23 cellular contexts compared by ENCODE assay signal in the genomic region with DNA sequence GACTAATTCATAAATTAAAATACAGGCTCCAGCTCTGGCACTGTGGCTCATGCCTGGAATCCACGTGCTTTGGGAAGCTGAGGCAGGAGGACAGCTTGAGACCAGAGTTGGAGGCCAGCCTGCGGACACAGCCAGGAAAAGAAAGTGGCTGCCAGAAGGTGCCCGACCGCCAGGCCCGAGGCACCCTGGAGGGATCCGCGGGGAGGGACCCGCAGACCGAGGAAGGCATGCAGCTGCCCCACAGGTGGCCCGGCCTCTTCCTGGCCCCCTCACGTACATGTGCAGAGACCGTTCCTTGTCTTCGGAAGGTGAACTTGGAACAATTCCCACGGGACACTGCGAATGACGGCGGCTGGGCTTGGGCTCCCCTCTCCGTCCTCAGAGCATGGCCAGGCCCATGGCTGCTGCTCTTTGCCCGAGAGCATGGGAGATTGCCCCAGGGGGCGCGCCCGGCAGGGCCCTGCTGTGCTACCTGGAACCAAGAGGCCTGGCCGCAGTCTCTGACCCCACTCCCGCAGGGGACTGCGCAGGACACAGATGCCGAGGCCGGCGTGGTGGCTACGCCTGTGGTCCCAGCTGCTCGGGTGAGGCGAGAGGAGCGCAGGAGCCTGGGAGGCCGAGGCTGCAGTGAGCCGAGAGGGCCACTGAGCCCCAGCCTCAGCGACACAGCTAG. TPM values are rescaled to one million over a fixed set of nuclear protein-coding genes. Genes with fewer than 3 reads are reported as not detected.
DNase-seq lines count a peak whose midpoint lies in the region; ATAC-seq, FAIRE-seq and TF ChIP-seq lines count a peak whose summit lies in the region.
"Had no signal": no experiment of that assay in that cellular context is flagged by ENCODE, and none has a peak within 500 bp of the region (broad histone marks: within the 10 kb centered on the region; RNA-seq: fewer than 3 reads in every experiment).

No MANE protein-coding gene starts in this region.

- no peak overlapping the region for H3K18ac ChIP-seq in mesendoderm (ENCODE audit: low read length)

- WGBS in HepG2 (ENCODE audit: low lambda C conversion rate), result 67% methylated on average over 23 of the region's 35 CpGs
- WGBS in right lobe of liver (ENCODE audit: insufficient coverage, low coverage, low lambda C conversion rate, missing lambda C conversion rate), result no CpG with 5 or more reads among the region's 35 CpGs
- WGBS in mesendoderm (ENCODE audit: extremely low coverage, insufficient coverage, low lambda C conversion rate), result no CpG with 5 or more reads among the region's 35 CpGs

- no peak overlapping the region for H3K4me2 ChIP-seq in HepG2 (ENCODE audit: low read depth, low read length)
- no peak overlapping the region for H3K4me2 ChIP-seq in mesendoderm (ENCODE audit: low read length)
- H3K4me2 ChIP-seq: PC-9 had no signal

- H3K4me3 ChIP-seq in HepG2 (replicated peaks in 1 of 3; ENCODE audit: insufficient read depth in 1 of 3, low read depth in 2 of 3, low read length in 3 of 3) (no peak overlapping the region), right lobe of liver (no peak overlapping the region), mesendoderm (ENCODE audit: low read length) (no peak overlapping the region)
- H3K4me3 ChIP-seq: PC-9, SJCRH30 had no signal

- no peak overlapping the region for H3K4ac ChIP-seq in mesendoderm (ENCODE audit: low read depth, low read length)

- H3K27me3 ChIP-seq in HepG2 (ENCODE audit: control insufficient read depth in 1 of 2, insufficient read depth in 2 of 2, low read length in 2 of 2), result peaks cover 0 to 21% of the 10 kb centered on the region in 2 experiments; a peak in 2 of 5 replicates
- H3K27me3 ChIP-seq in right lobe of liver, result no peaks in the 10 kb centered on the region
- H3K27me3 ChIP-seq in mesendoderm (ENCODE audit: insufficient read depth, low read length, poor library complexity), result no peaks in the 10 kb centered on the region
- H3K27me3 ChIP-seq: SJCRH30 had no signal

- H4K20me1 ChIP-seq in HepG2 (ENCODE audit: insufficient read depth, low read length), result no peaks in the 10 kb centered on the region

- no peak overlapping the region for H4K5ac ChIP-seq in mesendoderm (ENCODE audit: low read length)

- BruUV-seq in HepG2 (replicated peaks; lab: Mats Ljungman, UMichigan), result no TSS peak

- H3K36me3 ChIP-seq in HepG2 (replicated peaks in 1 of 2; ENCODE audit: control insufficient read depth in 1 of 2, insufficient read depth in 2 of 2, low read length in 2 of 2) (no peaks in the 10 kb centered on the region), right lobe of liver (no peaks in the 10 kb centered on the region), mesendoderm (ENCODE audit: control insufficient read depth, insufficient read depth, low read length) (no peaks in the 10 kb centered on the region)
- H3K36me3 ChIP-seq: SJCRH30 had no signal

- no peak overlapping the region for H2AK5ac ChIP-seq in mesendoderm (ENCODE audit: low read length)

- in situ Hi-C loops in HepG2 (cut with HindIII; ENCODE audit: extremely low pct_ligation_motif_present, low pct_unique_long_range_greater_than_20kb), result no loop called here

- H3K27ac ChIP-seq in HepG2 (ENCODE audit: extremely low read length, insufficient read depth, low read length) (no peak overlapping the region), right lobe of liver (no peak overlapping the region), mesendoderm (ENCODE audit: low read depth, low read length) (no peak overlapping the region)
- H3K27ac ChIP-seq: PC-9, SJCRH30 had no signal

- H3K23ac ChIP-seq in mesendoderm (ENCODE audit: low read length), result no peak overlapping the region

- H2BK120ac ChIP-seq in mesendoderm (ENCODE audit: low read depth, low read length), result no peak overlapping the region

- no peak overlapping the region for H3K56ac ChIP-seq in mesendoderm (ENCODE audit: low read length)

- no peak overlapping the region for H2BK15ac ChIP-seq in mesendoderm (replicated peaks; ENCODE audit: low read depth)

- H3K79me2 ChIP-seq in HepG2 (ENCODE audit: insufficient read depth, low read length) (no peaks in the 10 kb centered on the region), mesendoderm (ENCODE audit: control insufficient read depth, insufficient read depth, low read length) (no peaks in the 10 kb centered on the region)

- no peak for DNase-seq in HepG2 (ENCODE audit: low spot score)
- no peak for DNase-seq in right lobe of liver
- peak; percentile 36 for DNase-seq in ecto neural progenitor cell (ENCODE audit: low spot score)
- peak; percentile 79 for DNase-seq in posterior vena cava (ENCODE audit: low spot score)
- DNase-seq in 8988T, result no peak
- DNase-seq in middle frontal gyrus (ENCODE audit: extremely low spot score, low spot score), result no peak
- DNase-seq in mesendoderm, result no peak
- DNase-seq: C1 segment of cervical spinal cord; CD4-positive, alpha-beta memory T cell; COR-L47; DMS53; GOT3; NCI-H1092; NCI-H1417 treated with DMSO at 0.1 percent for 48 hours; NCI-H187 treated with DMSO at 0.1 percent for 48 hours; NCI-H2171 treated with DMSO at 0.1 percent for 48 hours; NCI-H345; NCI-H510A treated with DMSO at 0.1 percent for 48 hours; PC-9; SJCRH30 had no signal

- intact Hi-C loops in HepG2 (cut with micrococcal nuclease; ENCODE audit: unreplicated experiment) (no loop called here), right lobe of liver (cut with DNase I) (no loop called here), posterior vena cava (cut with DNase I) (no loop called here)

- ATAC-seq in HepG2, result peak; percentile 13
- no peak for ATAC-seq in right lobe of liver
- ATAC-seq: Right ventricle myocardium inferior had no signal

- no peak for TF ChIP-seq CTCF in HepG2 (CRISPR knock-in tag; IDR thresholded peaks at IDR 0.05)
- no peak for TF ChIP-seq CTCF in right lobe of liver (IDR thresholded peaks at IDR 0.05)

- CTCF ChIA-PET in HepG2 (lab: Yijun Ruan, JAX; ENCODE audit: low intra/inter-chr PET ratio, low total read pairs), result no interaction called here

- H4K8ac ChIP-seq in mesendoderm (ENCODE audit: low read depth, low read length), result no peak overlapping the region

- POLR2A ChIA-PET in HepG2 (lab: Yijun Ruan, JAX), result no interaction called here

- no peaks in the 10 kb centered on the region for H3K9me3 ChIP-seq in HepG2 (ENCODE audit: low read length)
- H3K9me3 ChIP-seq in right lobe of liver, result no peaks in the 10 kb centered on the region
- H3K9me3 ChIP-seq: SJCRH30 had no signal

- FAIRE-seq in HepG2 (lab: Jason Lieb, UNC), result no peak
- FAIRE-seq: G401.6, GM12891 had no signal

- H3K79me1 ChIP-seq in mesendoderm (ENCODE audit: low read length), result no peaks in the 10 kb centered on the region

- no peak overlapping the region for H3K9ac ChIP-seq in HepG2 (ENCODE audit: insufficient read depth, low read depth, low read length)
- H3K9ac ChIP-seq in mesendoderm (ENCODE audit: low read length), result no peak overlapping the region

- no peak for TF ChIP-seq RAD21 in HepG2 (CRISPR knock-in tag; IDR thresholded peaks at IDR 0.05)

- H3K4me1 ChIP-seq in HepG2 (ENCODE audit: insufficient read depth, low read length) (no peaks in the 10 kb centered on the region), right lobe of liver (no peaks in the 10 kb centered on the region), mesendoderm (ENCODE audit: control insufficient read depth, low read depth, low read length) (no peaks in the 10 kb centered on the region)
- H3K4me1 ChIP-seq: SJCRH30 had no signal

- no peak overlapping the region for H2BK5ac ChIP-seq in mesendoderm (ENCODE audit: low read length)

- TF ChIP-seq POLR2A in HepG2 (IDR thresholded peaks at IDR 0.05; ENCODE audit: insufficient read depth in 1 of 2, low read depth in 2 of 2, low read length in 2 of 2) (no peak), right lobe of liver (IDR thresholded peaks at IDR 0.05) (no peak)

- TF ChIP-seq EP300 in HepG2 (IDR thresholded peaks at IDR 0.05; ENCODE audit: low read depth in 2 of 2, low read length in 2 of 2), result no peak
- no peak for TF ChIP-seq EP300 in HepG2 (CRISPR knock-in tag; IDR thresholded peaks at IDR 0.05; ENCODE audit: borderline replicate concordance)

- no peak overlapping the region for H2AFZ ChIP-seq in HepG2 (ENCODE audit: low read length)
- H2AFZ ChIP-seq: PC-9 had no signal

TF ChIP-seq in HepG2, 621 proteins besides CTCF, POLR2A, EP300 and RAD21:
- TF ChIP-seq ZNF768 (CRISPR knock-in tag; IDR thresholded peaks at IDR 0.05) (peak; percentile 45; the same call in 1 of the 2 replicates), SOX13 (IDR thresholded peaks at IDR 0.05) (no peak), SOX13 (CRISPR knock-in tag; conservative IDR thresholded peaks at IDR 0.05 in 1 of 2, IDR thresholded peaks at IDR 0.05 in 1 of 2) (no peak)
TF ChIP-seq in HepG2: peak in this region for 1.

RNA-seq across cellular contexts. Expression of a gene that starts 55.6 kb away (rescaled TPM):
- total RNA-seq in HepG2 (2016; rRNA removed; fragmentation: Illumina TruSeq; extraction: Trizol) (142 and 153 TPM in 2 replicates), right lobe of liver (100 to 1,000 TPM in 2 of 6 experiments, 10 to 100 TPM in 4; 43.1 to 136 (median 56.7) TPM), posterior vena cava (10 to 100 TPM; 48.7 to 60.5 TPM)
- total RNA-seq in HepG2 (2016; cell fraction: cytosol; rRNA removed; fragmentation: Illumina TruSeq; extraction: Trizol; ENCODE audit: low read depth), result 85.2 and 85.6 TPM in 2 replicates
- total RNA-seq in HepG2 (2016; cell fraction: insoluble cytoplasmic fraction; rRNA removed; fragmentation: Illumina TruSeq; extraction: Trizol), result 148 and 152 TPM in 2 replicates
- total RNA-seq in HepG2 (2016; cell fraction: membrane; rRNA removed; fragmentation: Illumina TruSeq; extraction: Trizol), result 114 and 119 TPM in 2 replicates
- 83.0 and 87.0 TPM in 2 replicates for total RNA-seq in HepG2 (2016; cell fraction: nucleus; rRNA removed; fragmentation: Illumina TruSeq; extraction: Trizol)
- 158 and 167 TPM in 2 replicates for polyA plus RNA-seq in HepG2 (2011; rRNA removed)
- polyA plus RNA-seq in HepG2 (2011; cell fraction: cytosol; rRNA removed), result 161 and 264 TPM in 2 replicates
- polyA plus RNA-seq in HepG2 (2011; cell fraction: nucleus; rRNA removed), result 321 and 379 TPM in 2 replicates
- 91.4 and 129 TPM in 2 replicates for polyA plus RNA-seq in HepG2 (2012)
- polyA plus RNA-seq in HepG2 (2016; cell fraction: cytosol; fragmentation: Illumina TruSeq; extraction: Trizol; ENCODE audit: low read depth), result 122 and 142 TPM in 2 replicates
- 167 and 186 TPM in 2 replicates for polyA plus RNA-seq in HepG2 (2016; cell fraction: insoluble cytoplasmic fraction; fragmentation: Illumina TruSeq; extraction: Trizol; ENCODE audit: low read depth)
- polyA plus RNA-seq in HepG2 (2016; cell fraction: membrane; fragmentation: Illumina TruSeq; extraction: Trizol; ENCODE audit: low read depth), result 126 and 131 TPM in 2 replicates
- polyA plus RNA-seq in HepG2 (2016; cell fraction: nucleus; fragmentation: Illumina TruSeq; extraction: Trizol; ENCODE audit: insufficient read depth, low read depth), result 177 and 185 TPM in 2 replicates
- 143 and 197 TPM in 2 replicates for polyA minus RNA-seq in HepG2 (2011; rRNA and poly(A)+ RNA removed; ENCODE audit: low replicate concordance)
- 41.3 and 41.8 TPM in 2 replicates for polyA minus RNA-seq in HepG2 (2011; cell fraction: cytosol; rRNA and poly(A)+ RNA removed)
- 91.3 and 103 TPM in 2 replicates for polyA minus RNA-seq in HepG2 (2011; cell fraction: nucleus; rRNA and poly(A)+ RNA removed)
- 106 TPM for polyA plus RNA-seq in mesendoderm (2013, experiment 1 of 2)
- polyA plus RNA-seq in mesendoderm (2013, experiment 2 of 2), result 114 TPM

Comparison
In these comparisons a context has a peak if more than half of its experiments do, and no peak if none do; other contexts are left out.
1. DNase-seq: peak in ecto neural progenitor cell (single experiment) and posterior vena cava (single experiment); none in HepG2 (single experiment), right lobe of liver (0 of 3), 8988T (single experiment), middle frontal gyrus (single experiment) and mesendoderm (single experiment).